ENCODE assay signal across 21 cellular contexts in genomic region chr22:29531419-29531818, GRCh38.
"Had no signal": no experiment of that assay in that cellular context is flagged by ENCODE, and none has a peak within 500 bp of the region (broad histone marks: within the 10 kb centered on the region; RNA-seq: fewer than 3 reads in every experiment).

No MANE protein-coding gene starts in this region.

- DNase-seq: activated CD8-positive, alpha-beta memory T cell treated with anti-CD3 and anti-CD28 coated beads, Interleukin-2, amount 10 ng/mL, durations not matched to agents 7 days and 5 days; activated CD8-positive, alpha-beta T cell treated with anti-CD3 and anti-CD28 coated beads, Interleukin-2, amount 10 ng/mL, durations not matched to agents 7 days and 5 days; activated naive CD8-positive, alpha-beta T cell treated with anti-CD3 and anti-CD28 coated beads, Interleukin-2, amount 50 U/mL, for 24 hours; activated T-cell treated with anti-CD3 and anti-CD28 coated beads, Interleukin-2, amount 50 U/mL, for 48 hours; dorsolateral prefrontal cortex; effector memory CD4-positive, alpha-beta T cell; heart left ventricle; hypothalamus; immature natural killer cell; left ventricle myocardium inferior; mesendoderm; mucosa of descending colon; psoas muscle; stimulated activated naive CD4-positive, alpha-beta T cell treated with Interleukin-2 at 50 U/mL for 16 hours; T-helper 2 cell had no signal

- H3K9me3 ChIP-seq: left ventricle myocardium inferior, mucosa of descending colon, psoas muscle, right atrium auricular region, tibial nerve had no signal

- ATAC-seq: activated CD8-positive, alpha-beta memory T cell treated with anti-CD3 and anti-CD28 coated beads, Interleukin-2, amount 10 ng/mL, durations not matched to agents 7 days and 5 days; activated CD8-positive, alpha-beta T cell treated with anti-CD3 and anti-CD28 coated beads, Interleukin-2, amount 10 ng/mL, durations not matched to agents 7 days and 5 days; activated naive CD8-positive, alpha-beta T cell treated with anti-CD3 and anti-CD28 coated beads, Interleukin-2, amount 50 U/mL, for 24 hours; heart left ventricle; mucosa of descending colon; natural killer cell treated with Interleukin-12 subunit alpha and Interleukin-12 subunit beta and Interleukin-15 and Interleukin-18, amount 100 ng/mL, for 72 hours; psoas muscle; WTC11 had no signal

- H3K4me3 ChIP-seq: coronary artery, dorsolateral prefrontal cortex, heart left ventricle, left ventricle myocardium inferior, lung, mucosa of descending colon, psoas muscle, right atrium auricular region, tibial nerve had no signal

- H3K27me3 ChIP-seq: dorsolateral prefrontal cortex, heart left ventricle, right atrium auricular region, tibial nerve had no signal

- H3K27ac ChIP-seq: coronary artery, dorsolateral prefrontal cortex, heart left ventricle, left ventricle myocardium inferior, psoas muscle, right atrium auricular region, tibial nerve had no signal

- H3K4me1 ChIP-seq: heart left ventricle, left ventricle myocardium inferior, psoas muscle, right atrium auricular region, tibial nerve had no signal
